Comparison of ENCODE assay signal across 8 cellular contexts in the genomic region with DNA sequence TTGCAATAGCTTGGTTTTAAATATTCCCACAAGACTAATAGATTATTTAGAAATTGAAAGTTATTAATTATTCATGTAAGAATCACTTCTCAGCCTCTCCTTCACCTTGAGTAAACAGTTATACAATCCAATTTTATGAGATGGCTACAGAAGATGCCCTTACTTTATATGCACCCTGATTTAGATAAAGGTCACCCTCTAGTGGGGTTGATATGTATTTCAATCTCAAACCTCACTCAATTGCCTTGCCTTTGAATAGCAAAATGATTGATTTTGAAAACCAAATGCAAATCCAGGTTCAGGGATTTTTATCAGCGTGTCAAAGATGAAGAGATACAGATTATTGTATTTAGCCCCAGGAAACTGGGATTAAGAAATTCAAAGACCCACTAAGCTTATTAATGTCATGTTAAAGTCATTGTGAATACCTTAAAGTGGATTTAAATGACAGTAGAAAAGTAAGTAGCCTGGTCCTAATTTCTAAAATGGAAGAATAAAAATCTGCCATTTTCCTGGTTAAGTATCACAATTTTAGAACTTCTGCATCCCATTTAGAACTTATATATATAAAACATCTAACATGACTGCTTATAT.
DNase-seq lines count a peak whose midpoint lies in the region; ATAC-seq and TF ChIP-seq lines count a peak whose summit lies in the region.

No MANE protein-coding gene starts in this region.

- H3K36me3 ChIP-seq in lower lobe of right lung: no peaks in the 10 kb centered on the region

- CTCF ChIA-PET in activated naive CD4-positive, alpha-beta T cell treated with anti-CD3 and anti-CD28 coated beads for 36 hours (lab: Charles Lee): interaction anchor here (0.8 to 2.4 kb wide), 9 partner anchors 13 to 629 kb away, joined by 3 to 9 read pairs (median 4); no protein-coding TSS in a partner anchor
- CTCF ChIA-PET in activated CD4-positive, alpha-beta memory T cell treated with anti-CD3 and anti-CD28 coated beads, Interleukin-2, amount 10 ng/mL, durations not matched to agents 7 days and 5 days (lab: Charles Lee): interaction anchor here (1.0 to 2.9 kb wide), 3 partner anchors 242 to 799 kb away, joined by 3 to 17 read pairs (median 16); no protein-coding TSS in a partner anchor

- POLR2A ChIA-PET in activated CD4-positive, alpha-beta memory T cell treated with anti-CD3 and anti-CD28 coated beads, Interleukin-2, amount 10 ng/mL, durations not matched to agents 7 days and 5 days (lab: Charles Lee): no interaction called here

- no peak overlapping the region for H3K4me3 Mint-ChIP-seq in chondrocyte (ENCODE audit: unreplicated experiment)
- H3K4me3 Mint-ChIP-seq in activated naive CD4-positive, alpha-beta T cell treated with anti-CD3 and anti-CD28 coated beads for 36 hours: no peak overlapping the region
- H3K4me3 Mint-ChIP-seq in activated CD4-positive, alpha-beta memory T cell treated with anti-CD3 and anti-CD28 coated beads, Interleukin-2, amount 10 ng/mL, durations not matched to agents 7 days and 5 days: no peak overlapping the region

- peaks cover 33% of the 10 kb centered on the region for H3K4me1 Mint-ChIP-seq in chondrocyte (ENCODE audit: low read depth)
- H3K4me1 Mint-ChIP-seq in activated naive CD4-positive, alpha-beta T cell treated with anti-CD3 and anti-CD28 coated beads for 36 hours (ENCODE audit: low read depth): no peaks in the 10 kb centered on the region
- H3K4me1 Mint-ChIP-seq in activated CD4-positive, alpha-beta memory T cell treated with anti-CD3 and anti-CD28 coated beads, Interleukin-2, amount 10 ng/mL, durations not matched to agents 7 days and 5 days: no peaks in the 10 kb centered on the region

- DNase-seq in D341Med (ENCODE audit: low spot score): peak; percentile 28
- peak; percentile 8 for DNase-seq in NCI-H524 treated with DMSO at 0.1 percent for 48 hours (lab: John Stamatoyannopoulos, UW)
- no peak for DNase-seq in chondrocyte (ENCODE audit: low spot score)
- no peak for DNase-seq in lower lobe of right lung
- no peak for DNase-seq in activated naive CD4-positive, alpha-beta T cell treated with anti-CD3 and anti-CD28 coated beads for 36 hours
- no peak for DNase-seq in activated CD4-positive, alpha-beta memory T cell treated with anti-CD3 and anti-CD28 coated beads, Interleukin-2, amount 10 ng/mL, durations not matched to agents 7 days and 5 days

- no peaks in the 10 kb centered on the region for H3K27me3 Mint-ChIP-seq in chondrocyte (ENCODE audit: low read depth)
- H3K27me3 Mint-ChIP-seq in activated naive CD4-positive, alpha-beta T cell treated with anti-CD3 and anti-CD28 coated beads for 36 hours (ENCODE audit: low read depth): peaks cover 12% of the 10 kb centered on the region
- H3K27me3 Mint-ChIP-seq in activated CD4-positive, alpha-beta memory T cell treated with anti-CD3 and anti-CD28 coated beads, Interleukin-2, amount 10 ng/mL, durations not matched to agents 7 days and 5 days: peaks cover 9% of the 10 kb centered on the region

- no peaks in the 10 kb centered on the region for H3K9me3 ChIP-seq in lower lobe of right lung

- ATAC-seq in GM19351 (IDR thresholded peaks at IDR 0.05; ENCODE audit: unreplicated experiment) (peak; percentile 88), HG03378 (IDR thresholded peaks at IDR 0.05; ENCODE audit: unreplicated experiment) (peak; percentile 93), lower lobe of right lung (peak in 1 of 2 donors; percentile 80)

- no peaks in the 10 kb centered on the region for H3K27me3 ChIP-seq in lower lobe of right lung (ENCODE audit: low read depth)

- no peak overlapping the region for H3K4me3 ChIP-seq in lower lobe of right lung

- H3K9me3 Mint-ChIP-seq in chondrocyte (ENCODE audit: low read depth): no peaks in the 10 kb centered on the region
- H3K9me3 Mint-ChIP-seq in activated naive CD4-positive, alpha-beta T cell treated with anti-CD3 and anti-CD28 coated beads for 36 hours: no peaks in the 10 kb centered on the region
- no peaks in the 10 kb centered on the region for H3K9me3 Mint-ChIP-seq in activated CD4-positive, alpha-beta memory T cell treated with anti-CD3 and anti-CD28 coated beads, Interleukin-2, amount 10 ng/mL, durations not matched to agents 7 days and 5 days

- intact Hi-C loops in lower lobe of right lung (cut with DNase I): no loop called here
- intact Hi-C loops in activated naive CD4-positive, alpha-beta T cell treated with anti-CD3 and anti-CD28 coated beads for 36 hours (cut with micrococcal nuclease): loop anchor here (1.0 kb wide), 2 partner anchors 243 to 612 kb away; no protein-coding TSS in a partner anchor

- no peaks in the 10 kb centered on the region for H3K4me1 ChIP-seq in lower lobe of right lung

- no peaks in the 10 kb centered on the region for H3K36me3 Mint-ChIP-seq in chondrocyte (ENCODE audit: low read depth)
- no peaks in the 10 kb centered on the region for H3K36me3 Mint-ChIP-seq in activated naive CD4-positive, alpha-beta T cell treated with anti-CD3 and anti-CD28 coated beads for 36 hours (ENCODE audit: low read depth)
- no peaks in the 10 kb centered on the region for H3K36me3 Mint-ChIP-seq in activated CD4-positive, alpha-beta memory T cell treated with anti-CD3 and anti-CD28 coated beads, Interleukin-2, amount 10 ng/mL, durations not matched to agents 7 days and 5 days (ENCODE audit: low read depth)

- no peak overlapping the region for H3K27ac ChIP-seq in lower lobe of right lung

- TF ChIP-seq CTCF in chondrocyte (IDR thresholded peaks at IDR 0.05) (peak; percentile 89), lower lobe of right lung (IDR thresholded peaks at IDR 0.05) (peak; percentile 34)

- no peak overlapping the region for H3K27ac Mint-ChIP-seq in chondrocyte (ENCODE audit: unreplicated experiment)
- H3K27ac Mint-ChIP-seq in activated naive CD4-positive, alpha-beta T cell treated with anti-CD3 and anti-CD28 coated beads for 36 hours: no peak overlapping the region
- H3K27ac Mint-ChIP-seq in activated CD4-positive, alpha-beta memory T cell treated with anti-CD3 and anti-CD28 coated beads, Interleukin-2, amount 10 ng/mL, durations not matched to agents 7 days and 5 days: no peak overlapping the region

Comparison
In these comparisons a context has a peak if more than half of its experiments do, and no peak if none do; other contexts are left out.
1. DNase-seq: peak in D341Med (single experiment) and NCI-H524 treated with DMSO at 0.1 percent for 48 hours (single experiment); none in chondrocyte (single experiment), lower lobe of right lung (single experiment), activated naive CD4-positive, alpha-beta T cell treated with anti-CD3 and anti-CD28 coated beads for 36 hours (single experiment) and activated CD4-positive, alpha-beta memory T cell treated with anti-CD3 and anti-CD28 coated beads, Interleukin-2, amount 10 ng/mL, durations not matched to agents 7 days and 5 days (single experiment).